31 cellular contexts compared by ENCODE assay signal in genomic region chr10:1170867-1171180, GRCh38.
"Had no signal": no experiment of that assay in that cellular context is flagged by ENCODE, and none has a peak within 500 bp of the region (broad histone marks: within the 10 kb centered on the region; RNA-seq: fewer than 3 reads in every experiment).

No MANE protein-coding gene starts in this region.

- H3K27ac ChIP-seq: adrenal gland, VCaP had no signal

- H3K4me3 ChIP-seq: adrenal gland, MG63 had no signal

- ATAC-seq: activated naive CD4-positive, alpha-beta T cell treated with anti-CD3 and anti-CD28 coated beads, Interleukin-2, amount 50 U/mL, for 72 hours; activated T-cell treated with anti-CD3 and anti-CD28 coated beads, Interleukin-2, amount 50 U/mL, for 4 hours; Panc1 had no signal

- H3K27me3 ChIP-seq: adrenal gland had no signal

- H3K36me3 ChIP-seq: adrenal gland, MG63 had no signal

- H3K9me3 ChIP-seq: adrenal gland, MG63 had no signal

- DNase-seq: activated B cell treated with CpG ODN at 0.5 μM for 24 hours; activated CD4-positive, alpha-beta memory T cell treated with anti-CD3 and anti-CD28 coated beads for 36 hours; activated CD4-positive, alpha-beta T cell treated with anti-CD3 and anti-CD28 coated beads for 4 hours; activated CD4-positive, alpha-beta T cell treated with anti-CD3 and anti-CD28 coated beads, Interleukin-2, amount 50 U/mL, for 1 hour; activated CD4-positive, CD25-positive, alpha-beta regulatory T cell treated with anti-CD3 and anti-CD28 coated beads, Interleukin-2, amount 50 U/mL, for 72 hours; activated CD8-positive, alpha-beta memory T cell treated with anti-CD3 and anti-CD28 coated beads, Interleukin-2, amount 50 U/mL, for 4 hours; activated gamma-delta T cell treated with Interleukin-2 at 50 U/mL for 16 hours; activated naive CD4-positive, alpha-beta T cell treated with anti-CD3 and anti-CD28 coated beads for 36 hours; activated T-cell treated with anti-CD3 and anti-CD28 coated beads for 4 hours; activated T-cell treated with anti-CD3 and anti-CD28 coated beads, Interleukin-2, amount 50 U/mL, for 4 hours; adrenal gland; caudate nucleus; Kasumi-1; KG1; MG63; NCI-H1048; NCI-H1105 treated with DMSO at 0.1 percent for 48 hours; NCI-H1436; NCI-H1694 treated with DMSO at 0.1 percent for 48 hours; NCI-H2029; NCI-H345; NCI-H524 treated with DMSO at 0.1 percent for 48 hours; RPMI8226; SIG-M5; SW 1271; T-helper 1 cell; T-helper 2 cell; T-helper 9 cell had no signal

- H3K4me1 ChIP-seq: adrenal gland had no signal
